Comparison of ENCODE assay signal across 1 cellular context in the genomic region with DNA sequence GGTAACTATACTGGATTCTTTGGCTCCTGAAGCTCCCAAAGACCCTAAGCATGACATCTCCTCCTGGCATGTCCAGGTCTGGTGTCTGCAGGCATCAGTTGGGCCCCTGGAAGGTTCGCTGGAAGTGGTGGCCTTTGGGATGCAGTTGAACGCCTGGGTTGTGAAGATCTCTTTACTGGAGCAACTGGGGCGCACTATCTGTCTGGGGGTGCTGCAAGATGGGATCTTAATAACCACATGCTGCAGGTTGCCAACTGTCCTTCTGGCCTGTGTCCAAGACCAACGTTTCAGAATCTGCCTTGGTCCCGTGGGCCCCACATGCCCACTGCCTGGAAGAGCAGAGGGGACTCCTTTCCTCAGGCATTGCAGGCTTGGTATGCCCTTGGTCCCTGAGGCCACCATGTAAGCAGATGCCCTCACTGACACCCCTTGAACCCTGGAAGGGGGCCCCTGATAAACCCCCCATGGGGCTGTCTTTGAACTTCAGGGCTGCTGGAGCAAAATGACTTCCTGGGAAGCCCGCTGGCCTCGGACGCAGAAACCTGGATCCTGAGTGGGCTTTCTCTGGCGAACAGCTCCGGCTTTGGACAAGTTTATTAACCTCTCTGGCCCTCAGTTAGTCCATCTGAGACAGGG.
TF ChIP-seq lines count a peak whose summit lies in the region.

No MANE protein-coding gene starts in this region.

TF ChIP-seq in IMR-90, 13 proteins besides CTCF, POLR2A, EP300 and RAD21:
- TF ChIP-seq, protein P1, sequence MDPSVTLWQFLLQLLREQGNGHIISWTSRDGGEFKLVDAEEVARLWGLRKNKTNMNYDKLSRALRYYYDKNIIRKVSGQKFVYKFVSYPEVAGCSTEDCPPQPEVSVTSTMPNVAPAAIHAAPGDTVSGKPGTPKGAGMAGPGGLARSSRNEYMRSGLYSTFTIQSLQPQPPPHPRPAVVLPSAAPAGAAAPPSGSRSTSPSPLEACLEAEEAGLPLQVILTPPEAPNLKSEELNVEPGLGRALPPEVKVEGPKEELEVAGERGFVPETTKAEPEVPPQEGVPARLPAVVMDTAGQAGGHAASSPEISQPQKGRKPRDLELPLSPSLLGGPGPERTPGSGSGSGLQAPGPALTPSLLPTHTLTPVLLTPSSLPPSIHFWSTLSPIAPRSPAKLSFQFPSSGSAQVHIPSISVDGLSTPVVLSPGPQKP (IDR thresholded peaks at IDR 0.05; ENCODE audit: borderline replicate concordance, low read depth, low read length), result no peak
- TF ChIP-seq RFX5 (IDR thresholded peaks at IDR 0.05; ENCODE audit: low read depth, low read length) (no peak), CEBPB (IDR thresholded peaks at IDR 0.05; ENCODE audit: low read depth, low read length) (no peak), NFE2L2 (IDR thresholded peaks at IDR 0.05; ENCODE audit: low read depth, low read length) (no peak), RCOR1 (IDR thresholded peaks at IDR 0.05; ENCODE audit: insufficient replicate concordance, low read length) (no peak), CHD1 (IDR thresholded peaks at IDR 0.05; ENCODE audit: low read depth, low read length) (no peak), MAZ (IDR thresholded peaks at IDR 0.05; ENCODE audit: borderline replicate concordance, low read depth, low read length) (no peak), USF2 (IDR thresholded peaks at IDR 0.05; ENCODE audit: low read depth, low read length) (no peak), SMC3 (IDR thresholded peaks at IDR 0.05; ENCODE audit: low read depth, low read length) (no peak), BHLHE40 (IDR thresholded peaks at IDR 0.05; ENCODE audit: low read depth, low read length) (no peak), MXI1 (IDR thresholded peaks at IDR 0.05; ENCODE audit: borderline replicate concordance, low read depth, low read length) (no peak), FOS (IDR thresholded peaks at IDR 0.05; ENCODE audit: low read depth, low read length) (no peak), MAFK (IDR thresholded peaks at IDR 0.05; ENCODE audit: low read depth, low read length) (no peak)
